In the genomic region with DNA sequence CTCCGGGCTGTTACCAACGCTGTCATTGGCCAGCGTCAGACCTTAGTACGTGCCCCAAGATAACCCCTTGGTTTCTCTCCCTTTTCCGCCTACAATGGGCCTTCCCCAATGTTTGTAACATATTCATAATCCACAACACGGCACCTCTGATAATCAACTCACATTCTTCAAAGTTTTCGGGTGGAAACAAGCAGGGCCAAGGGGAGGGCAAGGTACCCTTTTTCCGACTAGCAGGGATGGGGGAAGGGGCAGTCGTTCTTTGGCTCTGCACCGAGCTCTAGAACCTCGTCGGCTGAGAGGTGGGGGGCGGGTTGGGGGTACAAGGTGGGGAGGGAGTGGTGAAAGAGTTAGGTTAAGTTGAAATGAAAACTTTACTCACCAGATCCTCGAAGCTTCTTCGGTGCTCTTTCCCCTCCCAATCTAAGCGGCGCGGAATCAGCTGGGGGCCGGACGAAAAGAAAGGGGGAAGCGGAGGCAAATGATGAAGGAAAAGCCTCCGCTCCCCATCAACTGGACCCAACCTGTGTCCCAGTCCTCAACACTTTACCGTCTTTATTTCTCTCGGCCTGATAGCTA, we compare ENCODE assay signal across 8 cellular contexts.
DNase-seq lines count a peak whose midpoint lies in the region; ATAC-seq and TF ChIP-seq lines count a peak whose summit lies in the region.

No MANE protein-coding gene starts in this region.

- peaks cover 4% of the 10 kb centered on the region for H3K27me3 Mint-ChIP-seq in nephron progenitor cell (ENCODE audit: low read depth, poor library complexity)

- TF ChIP-seq CTCF in RWPE1 (conservative IDR thresholded peaks at IDR 0.05; ENCODE audit: low read depth): no peak
- no peak for TF ChIP-seq CTCF in nephron progenitor cell (IDR thresholded peaks at IDR 0.05)

- peak; percentile 65 for ATAC-seq in GM21723 (IDR thresholded peaks at IDR 0.05; ENCODE audit: unreplicated experiment)

- POLR2A ChIA-PET in RWPE1 (lab: Yijun Ruan, JAX; ENCODE audit: low non-redundant PET): no interaction called here

- peaks cover 17% of the 10 kb centered on the region for H3K9me3 Mint-ChIP-seq in nephron progenitor cell

- peaks cover 15% of the 10 kb centered on the region for H3K4me1 Mint-ChIP-seq in nephron progenitor cell

- peak; percentile 28 for DNase-seq in DMS53 treated with DMSO at 0.1 percent for 48 hours (lab: John Stamatoyannopoulos, UW; ENCODE audit: unreplicated experiment)
- peak; percentile 71 for DNase-seq in KG1 (lab: John Stamatoyannopoulos, UW)
- peak; percentile 88 for DNase-seq in RWPE1 (ENCODE audit: low spot score)
- DNase-seq in activated effector memory CD4-positive, alpha-beta T cell treated with anti-CD3 and anti-CD28 coated beads, Interleukin-2, amount 50 U/mL, for 16 hours: peak; percentile 91
- DNase-seq in fibroblast of the conjunctiva (ENCODE audit: low read depth): peak; percentile 49
- DNase-seq in nephron progenitor cell: peak; percentile 52
- DNase-seq in substantia nigra (lab: John Stamatoyannopoulos, UW): peak; percentile 3 to 82 (median 51)

- peaks cover 12% of the 10 kb centered on the region for H3K36me3 Mint-ChIP-seq in nephron progenitor cell (ENCODE audit: low read depth)

- H3K4me3 Mint-ChIP-seq in nephron progenitor cell: peak overlapping the region; percentile 95

- CTCF ChIA-PET in RWPE1 (lab: Yijun Ruan, JAX): no interaction called here

- no peak overlapping the region for H3K27ac Mint-ChIP-seq in nephron progenitor cell

- H3K27ac ChIP-seq in RWPE1 (peak overlapping the region; percentile 83), substantia nigra (ENCODE audit: low read depth, low read length, poor library complexity, severe bottlenecking) (peak overlapping the region; percentile 73)

Comparison
In these comparisons a context has a peak if more than half of its experiments do, and no peak if none do; other contexts are left out.
1. Peak in every context shown above with its lines: DNase-seq, ATAC-seq and H3K27ac ChIP-seq.
2. DNase-seq: peak in every context shown above with its lines; median percentile 91 in activated effector memory CD4-positive, alpha-beta T cell treated with anti-CD3 and anti-CD28 coated beads, Interleukin-2, amount 50 U/mL, for 16 hours; 88 in RWPE1; 71 in KG1; 52 in nephron progenitor cell; 51 in substantia nigra; 49 in fibroblast of the conjunctiva; 28 in DMS53 treated with DMSO at 0.1 percent for 48 hours.